In the genomic region with DNA sequence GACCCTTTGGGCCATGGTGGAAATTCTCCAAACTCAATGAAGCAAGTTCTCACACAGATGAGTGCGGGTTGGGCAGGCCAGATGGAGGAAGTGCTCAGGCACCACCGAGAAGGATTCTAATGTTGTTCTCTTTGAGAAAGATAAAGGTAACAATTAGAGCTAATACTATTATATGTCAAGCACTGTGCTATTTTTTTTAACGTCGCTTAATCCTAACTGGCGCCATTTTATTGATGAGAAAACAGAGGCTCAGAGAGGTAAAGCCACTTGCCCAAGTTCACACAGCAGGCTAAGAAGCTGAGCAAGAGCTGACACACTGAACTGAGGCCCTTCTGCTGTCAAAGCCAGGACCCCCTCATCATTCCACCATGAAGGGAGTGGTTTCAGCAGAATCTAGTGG, we compare ENCODE assay signal across 8 cellular contexts. TPM values are rescaled to one million over a fixed set of nuclear protein-coding genes. Genes with fewer than 3 reads are reported as not detected.
DNase-seq lines count a peak whose midpoint lies in the region; ATAC-seq, FAIRE-seq and TF ChIP-seq lines count a peak whose summit lies in the region.

No MANE protein-coding gene starts in this region.

- H3K4me2 ChIP-seq in keratinocyte (ENCODE audit: control insufficient read depth, extremely low read depth, insufficient read depth, low read depth, low read length) = peak overlapping the region; percentile 97

- CTCF ChIA-PET in activated CD8-positive, alpha-beta memory T cell treated with anti-CD3 and anti-CD28 coated beads, Interleukin-2, amount 10 ng/mL, durations not matched to agents 7 days and 5 days (lab: Charles Lee) = interaction anchor here (0.9 to 7.2 kb wide), 18 partner anchors 9 to 296 kb away, joined by 3 to 150 read pairs (median 5); partner anchors contain the start of genes DYRK1B and PSMC4

- H3K36me3 ChIP-seq in keratinocyte (ENCODE audit: control insufficient read depth in 2 of 2, extremely low read depth in 1 of 2, insufficient read depth in 2 of 2, low read length in 2 of 2) = peaks cover 2 to 6% of the 10 kb centered on the region in 2 experiments
- H3K36me3 ChIP-seq in thoracic aorta = no peaks in the 10 kb centered on the region

- H3K27ac Mint-ChIP-seq in activated CD8-positive, alpha-beta memory T cell treated with anti-CD3 and anti-CD28 coated beads, Interleukin-2, amount 10 ng/mL, durations not matched to agents 7 days and 5 days = peak overlapping the region; percentile 90
- peak overlapping the region; percentile 94 for H3K27ac Mint-ChIP-seq in activated T-helper 17 cell treated with anti-CD3 and anti-CD28 coated beads, Interleukin-2, amount 50 U/mL, for 72 hours

- peak overlapping the region; percentile 92 for H3K9ac ChIP-seq in keratinocyte (ENCODE audit: control insufficient read depth, extremely low read depth, insufficient read depth, low read length)

- H3K27ac ChIP-seq in keratinocyte (ENCODE audit: control insufficient read depth, insufficient read depth, low read length) = peak overlapping the region; percentile 86
- no peak overlapping the region for H3K27ac ChIP-seq in thoracic aorta

- H3K36me3 Mint-ChIP-seq in activated CD8-positive, alpha-beta memory T cell treated with anti-CD3 and anti-CD28 coated beads, Interleukin-2, amount 10 ng/mL, durations not matched to agents 7 days and 5 days = peaks cover 5% of the 10 kb centered on the region
- peaks cover 64% of the 10 kb centered on the region for H3K36me3 Mint-ChIP-seq in activated T-helper 17 cell treated with anti-CD3 and anti-CD28 coated beads, Interleukin-2, amount 50 U/mL, for 72 hours (ENCODE audit: low read depth)

- no peaks in the 10 kb centered on the region for H3K9me3 ChIP-seq in keratinocyte (ENCODE audit: control insufficient read depth, low read depth, low read length)
- H3K9me3 ChIP-seq in thoracic aorta = no peaks in the 10 kb centered on the region

- no peak overlapping the region for H2AFZ ChIP-seq in keratinocyte (ENCODE audit: control insufficient read depth, low read length)

- H3K9me3 Mint-ChIP-seq in activated CD8-positive, alpha-beta memory T cell treated with anti-CD3 and anti-CD28 coated beads, Interleukin-2, amount 10 ng/mL, durations not matched to agents 7 days and 5 days (ENCODE audit: low read depth) = no peaks in the 10 kb centered on the region
- no peaks in the 10 kb centered on the region for H3K9me3 Mint-ChIP-seq in activated T-helper 17 cell treated with anti-CD3 and anti-CD28 coated beads, Interleukin-2, amount 50 U/mL, for 72 hours

- H3K9me1 ChIP-seq in keratinocyte (ENCODE audit: control insufficient read depth, extremely low read depth, insufficient read depth, low read length) = no peaks in the 10 kb centered on the region

- dilution Hi-C loops in keratinocyte (cut with MboI; ENCODE audit: extremely low pct_ligation_motif_present, low sequenced_read_pairs) = no loop called here

- peak overlapping the region; percentile 88 for H3K4me3 Mint-ChIP-seq in activated CD8-positive, alpha-beta memory T cell treated with anti-CD3 and anti-CD28 coated beads, Interleukin-2, amount 10 ng/mL, durations not matched to agents 7 days and 5 days
- peak overlapping the region; percentile 89 for H3K4me3 Mint-ChIP-seq in activated T-helper 17 cell treated with anti-CD3 and anti-CD28 coated beads, Interleukin-2, amount 50 U/mL, for 72 hours

- peaks cover 45% of the 10 kb centered on the region for H3K4me1 Mint-ChIP-seq in activated CD8-positive, alpha-beta memory T cell treated with anti-CD3 and anti-CD28 coated beads, Interleukin-2, amount 10 ng/mL, durations not matched to agents 7 days and 5 days
- H3K4me1 Mint-ChIP-seq in activated T-helper 17 cell treated with anti-CD3 and anti-CD28 coated beads, Interleukin-2, amount 50 U/mL, for 72 hours = peaks cover 33% of the 10 kb centered on the region

- TF ChIP-seq CTCF in keratinocyte (optimal IDR thresholded peaks at IDR 0.05 in 1 of 3, IDR thresholded peaks at IDR 0.05 in 1 of 3, conservative IDR thresholded peaks at IDR 0.05 in 1 of 3; ENCODE audit: extremely low read depth in 1 of 3, insufficient read depth in 2 of 3, low read length in 3 of 3) (no peak), thoracic aorta (IDR thresholded peaks at IDR 0.05) (no peak)

- peaks cover 36% of the 10 kb centered on the region for H3K4me1 ChIP-seq in keratinocyte (ENCODE audit: control insufficient read depth, extremely low read depth, insufficient read depth, low read length)
- H3K4me1 ChIP-seq in thoracic aorta (ENCODE audit: control insufficient read depth in 1 of 2, low read depth in 2 of 2) = peaks cover 22 to 50% of the 10 kb centered on the region in 2 donors

- H3K4me3 ChIP-seq in keratinocyte (ENCODE audit: control insufficient read depth in 2 of 3, extremely low read depth in 1 of 3, insufficient read depth in 2 of 3, low read depth in 1 of 3, low read length in 3 of 3) (peak overlapping the region; percentile 86 to 95 (median 86)), thoracic aorta (peak overlapping the region; percentile 99)

- peak; percentile 3 for ATAC-seq in activated CD8-positive, alpha-beta memory T cell treated with anti-CD3 and anti-CD28 coated beads, Interleukin-2, amount 10 ng/mL, durations not matched to agents 7 days and 5 days
- ATAC-seq in activated T-helper 17 cell treated with anti-CD3 and anti-CD28 coated beads, Interleukin-2, amount 50 U/mL, for 72 hours (replicated peaks) = no peak
- ATAC-seq in thoracic aorta (ENCODE audit: insufficient number of reproducible peaks, low FRiP score, low read depth) (no peak), GM21528 (IDR thresholded peaks at IDR 0.05; ENCODE audit: low FRiP score, unreplicated experiment) (no peak)

- H3K27me3 Mint-ChIP-seq in activated CD8-positive, alpha-beta memory T cell treated with anti-CD3 and anti-CD28 coated beads, Interleukin-2, amount 10 ng/mL, durations not matched to agents 7 days and 5 days = no peaks in the 10 kb centered on the region
- no peaks in the 10 kb centered on the region for H3K27me3 Mint-ChIP-seq in activated T-helper 17 cell treated with anti-CD3 and anti-CD28 coated beads, Interleukin-2, amount 50 U/mL, for 72 hours

- H4K20me1 ChIP-seq in keratinocyte (ENCODE audit: control insufficient read depth, extremely low read depth, insufficient read depth, low read length) = peaks cover 4% of the 10 kb centered on the region

- no peak for FAIRE-seq in keratinocyte (lab: Jason Lieb, UNC)
- FAIRE-seq in frontal cortex (lab: Jason Lieb, UNC) = no peak

- H3K79me2 ChIP-seq in keratinocyte (ENCODE audit: control insufficient read depth, insufficient read depth, low read length) = peaks cover 58% of the 10 kb centered on the region

- no peak for DNase-seq in activated CD8-positive, alpha-beta memory T cell treated with anti-CD3 and anti-CD28 coated beads, Interleukin-2, amount 10 ng/mL, durations not matched to agents 7 days and 5 days
- DNase-seq in activated CD8-positive, alpha-beta memory T cell treated with anti-CD3 and anti-CD28 coated beads, Interleukin-2, amount 50 U/mL, for 4 hours = no peak
- DNase-seq in keratinocyte (ENCODE audit: low read depth, low spot score) (no peak), thoracic aorta (ENCODE audit: low spot score) (no peak), NK-92 (lab: John Stamatoyannopoulos, UW; ENCODE audit: unreplicated experiment) (no peak), frontal cortex (ENCODE audit: low spot score in 2 of 2) (no peak)

- no peaks in the 10 kb centered on the region for H3K27me3 ChIP-seq in keratinocyte (ENCODE audit: control insufficient read depth, extremely low read depth, insufficient read depth, low read length)
- no peaks in the 10 kb centered on the region for H3K27me3 ChIP-seq in thoracic aorta (replicated peaks; ENCODE audit: insufficient read depth)

RNA-seq across cellular contexts. Expression of gene FBL, which starts 1.0 kb away (rescaled TPM):
- total RNA-seq in activated CD8-positive, alpha-beta memory T cell treated with anti-CD3 and anti-CD28 coated beads, Interleukin-2, amount 10 ng/mL, durations not matched to agents 7 days and 5 days = 100 to 1,000 TPM; 374 to 453 TPM
- total RNA-seq in activated T-helper 17 cell treated with anti-CD3 and anti-CD28 coated beads, Interleukin-2, amount 50 U/mL, for 72 hours = 100 to 1,000 TPM; 513 to 639 TPM
- polyA plus RNA-seq in keratinocyte = 222 to 357 TPM (median 301 TPM) in 3 replicates
- 42.3 TPM for polyA plus RNA-seq in keratinocyte (2011; ENCODE audit: low read depth)
- 254 and 305 TPM in 2 replicates for polyA plus RNA-seq in keratinocyte (2011; cell fraction: cytosol; rRNA removed)
- polyA plus RNA-seq in keratinocyte (2011; cell fraction: nucleus; rRNA removed) = 122 and 173 TPM in 2 replicates
- polyA plus RNA-seq in keratinocyte (2012; ENCODE audit: low replicate concordance) = 135 and 295 TPM in 2 replicates
- 332 to 744 TPM (median 382 TPM) in 3 replicates for polyA minus RNA-seq in keratinocyte
- polyA minus RNA-seq in keratinocyte (2011; cell fraction: cytosol; rRNA and poly(A)+ RNA removed) = 115 TPM
- polyA minus RNA-seq in keratinocyte (2011; cell fraction: nucleus; rRNA and poly(A)+ RNA removed) = 26.9 and 28.7 TPM in 2 replicates
- total RNA-seq in thoracic aorta (100 to 1,000 TPM in 1 of 2 donors, 10 to 100 TPM in 1; 52.7 to 103 TPM), frontal cortex (295 TPM)

RNA-seq across cellular contexts. Expression of gene DYRK1B, which starts 11.2 kb away (rescaled TPM):
- 1 to 10 TPM; 7.5 to 7.7 TPM for total RNA-seq in activated CD8-positive, alpha-beta memory T cell treated with anti-CD3 and anti-CD28 coated beads, Interleukin-2, amount 10 ng/mL, durations not matched to agents 7 days and 5 days
- total RNA-seq in activated T-helper 17 cell treated with anti-CD3 and anti-CD28 coated beads, Interleukin-2, amount 50 U/mL, for 72 hours = 10 to 100 TPM in 1 of 2 donors, 1 to 10 TPM in 1; 8.8 to 17.6 TPM
- 4.3 to 6.4 TPM (median 4.6 TPM) in 3 replicates for polyA plus RNA-seq in keratinocyte
- polyA plus RNA-seq in keratinocyte (2011; ENCODE audit: low read depth) = 10.9 TPM
- 2.8 and 5.9 TPM in 2 replicates for polyA plus RNA-seq in keratinocyte (2011; cell fraction: cytosol; rRNA removed)
- polyA plus RNA-seq in keratinocyte (2011; cell fraction: nucleus; rRNA removed) = 9.7 and 10.5 TPM in 2 replicates
- 6.2 and 7.0 TPM in 2 replicates for polyA plus RNA-seq in keratinocyte (2012; ENCODE audit: low replicate concordance)
- 4.6 to 25.6 TPM (median 8.0 TPM) in 3 replicates for polyA minus RNA-seq in keratinocyte
- 12.5 TPM for polyA minus RNA-seq in keratinocyte (2011; cell fraction: cytosol; rRNA and poly(A)+ RNA removed)
- 7.8 and 12.6 TPM in 2 replicates for polyA minus RNA-seq in keratinocyte (2011; cell fraction: nucleus; rRNA and poly(A)+ RNA removed)
- 10 to 100 TPM in 1 of 2 donors, 1 to 10 TPM in 1; 8.9 to 10.2 TPM for total RNA-seq in thoracic aorta
- total RNA-seq in frontal cortex = 15.5 TPM
